13 cellular contexts compared by ENCODE assay signal in the genomic region with DNA sequence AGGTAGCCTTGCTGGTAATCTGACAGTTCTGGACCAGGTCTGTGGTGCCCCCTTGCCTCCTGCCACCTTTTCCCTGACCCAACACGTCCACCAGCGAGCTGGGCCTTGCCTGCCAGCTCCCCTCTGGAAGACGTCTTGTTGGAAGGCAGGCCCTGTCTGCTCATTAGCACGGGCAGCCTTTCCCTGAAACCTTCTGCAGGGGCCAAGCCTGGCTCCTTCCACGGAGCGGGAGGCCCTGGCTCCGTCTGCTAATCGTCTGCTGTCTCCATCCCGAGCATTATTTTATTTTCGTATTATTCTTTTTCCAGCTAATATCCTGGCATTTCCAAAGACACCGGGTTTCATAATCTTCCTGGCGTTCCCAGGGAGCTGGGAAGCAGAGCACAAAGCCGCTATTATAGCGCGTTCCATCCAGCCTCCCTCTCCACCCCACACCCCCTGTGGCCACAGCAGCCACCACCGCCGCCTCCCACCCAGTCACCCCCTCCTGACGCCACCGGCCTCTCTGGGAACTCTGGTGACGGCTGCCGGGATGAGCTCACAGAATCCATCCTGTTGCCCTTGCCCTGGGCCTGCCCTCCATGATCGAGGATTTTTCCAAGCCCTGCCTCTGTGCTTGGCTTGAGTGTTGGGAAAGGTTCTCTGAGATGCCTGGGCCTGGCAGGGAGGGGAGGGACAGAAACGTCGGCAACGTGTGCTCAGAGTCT.
A peak's percentile ranks its signal among the peaks of the same experiment; 100 is the strongest.
DNase-seq lines count a peak whose midpoint lies in the region; ATAC-seq and TF ChIP-seq lines count a peak whose summit lies in the region.
"Had no signal": no experiment of that assay in that cellular context is flagged by ENCODE, and none has a peak within 500 bp of the region (broad histone marks: within the 10 kb centered on the region; RNA-seq: fewer than 3 reads in every experiment).

No MANE protein-coding gene starts in this region.

- no peak overlapping the region for H2BK12ac ChIP-seq in mesenchymal stem cell (ENCODE audit: low read length in 2 of 2)

- H3K27me3 ChIP-seq in mesenchymal stem cell (ENCODE audit: control insufficient read depth in 1 of 2, insufficient read depth in 1 of 2, low read length in 2 of 2) (peaks cover 0 to 27% of the 10 kb centered on the region in 2 experiments), MM.1S (replicated peaks; ENCODE audit: insufficient read depth, low read length) (no peaks in the 10 kb centered on the region)
- H3K27me3 ChIP-seq: ovary had no signal

- H3K36me3 ChIP-seq in mesenchymal stem cell (ENCODE audit: control insufficient read depth in 1 of 2, insufficient read depth in 2 of 2, low read depth in 1 of 2, low read length in 2 of 2) (peaks cover 0 to 85% of the 10 kb centered on the region in 2 experiments), MM.1S (replicated peaks; ENCODE audit: insufficient read depth, low read length) (no peaks in the 10 kb centered on the region)
- H3K36me3 ChIP-seq: ovary had no signal

- 86% methylated on average over 25 of the region's 25 CpGs for WGBS in mesenchymal stem cell

- H3K27ac ChIP-seq in mesenchymal stem cell (ENCODE audit: low read length, poor library complexity, severe bottlenecking), result no peak overlapping the region
- peak overlapping the region; percentile 98 for H3K27ac ChIP-seq in substantia nigra (ENCODE audit: low read depth, low read length, poor library complexity, severe bottlenecking)
- H3K27ac ChIP-seq in MM.1S (ENCODE audit: low read length), result no peak overlapping the region
- H3K27ac ChIP-seq: ovary had no signal

- no peaks in the 10 kb centered on the region for H3K79me2 ChIP-seq in MM.1S (ENCODE audit: low read length)

- no peaks in the 10 kb centered on the region for H3F3A ChIP-seq in MM.1S (ENCODE audit: insufficient read depth, low read length)

- no peaks in the 10 kb centered on the region for H3K9me2 ChIP-seq in MM.1S (replicated peaks; ENCODE audit: insufficient read depth, low read length)

- H3K23ac ChIP-seq in mesenchymal stem cell (ENCODE audit: low read length in 2 of 2), result no peak overlapping the region

- no peak overlapping the region for H3K4me2 ChIP-seq in mesenchymal stem cell (ENCODE audit: low read length, poor library complexity, severe bottlenecking)
- H3K4me2 ChIP-seq in MM.1S (ENCODE audit: low read depth, low read length), result no peak overlapping the region

- no peak overlapping the region for H2AK5ac ChIP-seq in mesenchymal stem cell (ENCODE audit: low read length, severe bottlenecking)

- no peaks in the 10 kb centered on the region for H4K20me1 ChIP-seq in MM.1S (ENCODE audit: insufficient read depth, low read length)

- no peak overlapping the region for H3K4me3 ChIP-seq in fibroblast of mammary gland (ENCODE audit: control insufficient read depth, low read depth, low read length)
- H3K4me3 ChIP-seq in mesenchymal stem cell (ENCODE audit: insufficient read depth in 1 of 2, low read depth in 1 of 2, low read length in 2 of 2), result peak overlapping the region in 1 of 2 experiments; percentile 54
- no peak overlapping the region for H3K4me3 ChIP-seq in MM.1S (ENCODE audit: low read length)
- H3K4me3 ChIP-seq: K562, ovary had no signal

- no peak overlapping the region for H4K8ac ChIP-seq in mesenchymal stem cell (ENCODE audit: low read length)

- peak; percentile 20 for DNase-seq in NCI-H2227 treated with DMSO at 0.1 percent for 48 hours (lab: John Stamatoyannopoulos, UW)
- DNase-seq in fibroblast of mammary gland (ENCODE audit: low read depth), result peak; percentile 40
- no peak for DNase-seq in mesenchymal stem cell
- peak; percentile 43 to 95 (median 82) for DNase-seq in substantia nigra (lab: John Stamatoyannopoulos, UW)
- no peak for DNase-seq in NCI-H146 (lab: John Stamatoyannopoulos, UW)
- no peak for DNase-seq in activated CD4-positive, alpha-beta T cell treated with anti-CD3 and anti-CD28 coated beads, Interleukin-2, amount 50 U/mL, for 1 hour
- no peak for DNase-seq in MM.1S
- DNase-seq: activated naive CD8-positive, alpha-beta T cell treated with anti-CD3 and anti-CD28 coated beads, Interleukin-2, amount 10 ng/mL, durations not matched to agents 7 days and 5 days; NCI-H2081 treated with DMSO at 0.1 percent for 48 hours; OCI-M1; ovary had no signal

- H3K9me3 ChIP-seq in mesenchymal stem cell (ENCODE audit: control insufficient read depth, low read length) (no peaks in the 10 kb centered on the region), MM.1S (replicated peaks; ENCODE audit: insufficient read depth, low read length) (no peaks in the 10 kb centered on the region)
- H3K9me3 ChIP-seq: ovary had no signal

- H2BK120ac ChIP-seq in mesenchymal stem cell (ENCODE audit: low read depth, low read length), result no peak overlapping the region

- no peak overlapping the region for H2BK5ac ChIP-seq in mesenchymal stem cell (ENCODE audit: low read depth, low read length, poor library complexity, severe bottlenecking)

- H3K4me1 ChIP-seq in mesenchymal stem cell (ENCODE audit: control insufficient read depth, insufficient read depth, low read depth, low read length), result peaks cover 15% of the 10 kb centered on the region
- H3K4me1 ChIP-seq in MM.1S (ENCODE audit: low read length), result no peaks in the 10 kb centered on the region

- no peak overlapping the region for H2AFZ ChIP-seq in mesenchymal stem cell (ENCODE audit: low read depth, low read length)
- no peak overlapping the region for H2AFZ ChIP-seq in MM.1S (ENCODE audit: low read length)

- ATAC-seq in HG02678 (IDR thresholded peaks at IDR 0.05; ENCODE audit: unreplicated experiment), result no peak
- ATAC-seq: K562 had no signal

- peaks cover 28% of the 10 kb centered on the region for H3K79me1 ChIP-seq in mesenchymal stem cell (replicated peaks; ENCODE audit: low read length, poor library complexity, severe bottlenecking)

- peak overlapping the region in 1 of 2 experiments; percentile 41 for H3K14ac ChIP-seq in mesenchymal stem cell (ENCODE audit: low read length in 2 of 2)

- no peak overlapping the region for H4K91ac ChIP-seq in mesenchymal stem cell (ENCODE audit: low read length)

- H2BK15ac ChIP-seq in mesenchymal stem cell (ENCODE audit: low read depth, poor library complexity, severe bottlenecking), result no peak overlapping the region

- TF ChIP-seq CTCF in fibroblast of mammary gland (conservative IDR thresholded peaks at IDR 0.05; ENCODE audit: control insufficient read depth, insufficient read depth, low read depth, low read length) (no peak), MM.1S (IDR thresholded peaks at IDR 0.05; ENCODE audit: low read length) (no peak)

- H3K4ac ChIP-seq in mesenchymal stem cell (ENCODE audit: low read depth in 1 of 2, low read length in 2 of 2), result no peak overlapping the region

- no peak overlapping the region for H3K18ac ChIP-seq in mesenchymal stem cell (ENCODE audit: low read depth in 1 of 2, low read length in 2 of 2)

- H3K9ac ChIP-seq in mesenchymal stem cell (ENCODE audit: low read length), result peak overlapping the region; percentile 57
- no peak overlapping the region for H3K9ac ChIP-seq in MM.1S (ENCODE audit: low read length)

Comparison
In these comparisons a context has a peak if more than half of its experiments do, and no peak if none do; other contexts are left out.
1. DNase-seq: peak in NCI-H2227 treated with DMSO at 0.1 percent for 48 hours (single experiment), fibroblast of mammary gland (single experiment) and substantia nigra (49 of 49); none in mesenchymal stem cell (single experiment), NCI-H146 (single experiment), activated CD4-positive, alpha-beta T cell treated with anti-CD3 and anti-CD28 coated beads, Interleukin-2, amount 50 U/mL, for 1 hour (single experiment) and MM.1S (single experiment).